In the genomic region with DNA sequence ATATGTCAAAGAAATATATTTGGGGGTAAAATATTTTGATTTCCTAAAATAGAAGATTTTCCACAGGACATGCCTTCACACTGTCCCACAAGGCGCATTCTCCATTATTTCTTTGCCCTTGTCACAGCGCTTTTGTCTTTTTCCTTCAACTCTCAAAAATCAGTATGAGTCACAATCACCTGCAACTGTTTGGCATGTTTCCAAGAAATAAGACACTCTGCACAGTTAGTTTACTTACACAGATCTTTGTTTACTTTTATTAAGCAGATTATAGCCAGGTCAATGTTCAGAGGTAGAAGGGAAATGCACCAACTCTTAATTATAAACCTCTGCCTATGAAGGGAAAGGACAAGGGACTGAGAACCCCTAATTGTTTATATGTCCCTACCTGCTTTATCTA, we compare ENCODE assay signal across 1 cellular context.
TF ChIP-seq lines count a peak whose summit lies in the region.

No MANE protein-coding gene starts in this region.

TF ChIP-seq in HepG2, 621 proteins besides CTCF, POLR2A, EP300 and RAD21 (continued from another document):
- TF ChIP-seq, protein P1, sequence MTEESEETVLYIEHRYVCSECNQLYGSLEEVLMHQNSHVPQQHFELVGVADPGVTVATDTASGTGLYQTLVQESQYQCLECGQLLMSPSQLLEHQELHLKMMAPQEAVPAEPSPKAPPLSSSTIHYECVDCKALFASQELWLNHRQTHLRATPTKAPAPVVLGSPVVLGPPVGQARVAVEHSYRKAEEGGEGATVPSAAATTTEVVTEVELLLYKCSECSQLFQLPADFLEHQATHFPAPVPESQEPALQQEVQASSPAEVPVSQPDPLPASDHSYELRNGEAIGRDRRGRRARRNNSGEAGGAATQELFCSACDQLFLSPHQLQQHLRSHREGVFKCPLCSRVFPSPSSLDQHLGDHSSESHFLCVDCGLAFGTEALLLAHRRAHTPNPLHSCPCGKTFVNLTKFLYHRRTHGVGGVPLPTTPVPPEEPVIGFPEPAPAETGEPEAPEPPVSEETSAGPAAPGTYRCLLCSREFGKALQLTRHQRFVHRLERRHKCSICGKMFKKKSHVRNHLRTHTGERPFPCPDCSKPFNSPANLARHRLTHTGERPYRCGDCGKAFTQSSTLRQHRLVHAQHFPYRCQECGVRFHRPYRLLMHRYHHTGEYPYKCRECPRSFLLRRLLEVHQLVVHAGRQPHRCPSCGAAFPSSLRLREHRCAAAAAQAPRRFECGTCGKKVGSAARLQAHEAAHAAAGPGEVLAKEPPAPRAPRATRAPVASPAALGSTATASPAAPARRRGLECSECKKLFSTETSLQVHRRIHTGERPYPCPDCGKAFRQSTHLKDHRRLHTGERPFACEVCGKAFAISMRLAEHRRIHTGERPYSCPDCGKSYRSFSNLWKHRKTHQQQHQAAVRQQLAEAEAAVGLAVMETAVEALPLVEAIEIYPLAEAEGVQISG (CRISPR knock-in tag; IDR thresholded peaks at IDR 0.05), result no peak
- TF ChIP-seq RAD51 (IDR thresholded peaks at IDR 0.05; ENCODE audit: borderline replicate concordance), result no peak
- TF ChIP-seq ZNF619 (CRISPR knock-in tag; IDR thresholded peaks at IDR 0.05), result no peak
- no peak for TF ChIP-seq NFKBIZ (CRISPR knock-in tag; IDR thresholded peaks at IDR 0.05)
- TF ChIP-seq CENPX (CRISPR knock-in tag; IDR thresholded peaks at IDR 0.05), result no peak
- no peak for TF ChIP-seq ZNF335 (CRISPR knock-in tag; IDR thresholded peaks at IDR 0.05)
- TF ChIP-seq, protein P2, sequence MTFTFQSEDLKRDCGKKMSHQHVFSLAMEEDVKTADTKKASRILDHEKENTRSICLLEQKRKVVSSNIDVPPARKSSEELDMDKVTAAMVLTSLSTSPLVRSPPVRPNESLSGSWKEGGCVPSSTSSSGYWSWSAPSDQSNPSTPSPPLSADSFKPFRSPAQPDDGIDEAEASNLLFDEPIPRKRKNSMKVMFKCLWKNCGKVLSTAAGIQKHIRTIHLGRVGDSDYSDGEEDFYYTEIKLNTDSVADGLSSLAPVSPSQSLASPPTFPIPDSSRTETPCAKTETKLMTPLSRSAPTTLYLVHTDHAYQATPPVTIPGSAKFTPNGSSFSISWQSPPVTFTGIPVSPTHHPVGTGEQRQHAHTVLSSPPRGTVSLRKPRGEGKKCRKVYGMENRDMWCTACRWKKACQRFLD (CRISPR knock-in tag; IDR thresholded peaks at IDR 0.05; ENCODE audit: borderline replicate concordance), result no peak
- TF ChIP-seq, protein P3, sequence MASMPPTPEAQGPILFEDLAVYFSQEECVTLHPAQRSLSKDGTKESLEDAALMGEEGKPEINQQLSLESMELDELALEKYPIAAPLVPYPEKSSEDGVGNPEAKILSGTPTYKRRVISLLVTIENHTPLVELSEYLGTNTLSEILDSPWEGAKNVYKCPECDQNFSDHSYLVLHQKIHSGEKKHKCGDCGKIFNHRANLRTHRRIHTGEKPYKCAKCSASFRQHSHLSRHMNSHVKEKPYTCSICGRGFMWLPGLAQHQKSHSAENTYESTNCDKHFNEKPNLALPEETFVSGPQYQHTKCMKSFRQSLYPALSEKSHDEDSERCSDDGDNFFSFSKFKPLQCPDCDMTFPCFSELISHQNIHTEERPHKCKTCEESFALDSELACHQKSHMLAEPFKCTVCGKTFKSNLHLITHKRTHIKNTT (CRISPR knock-in tag; IDR thresholded peaks at IDR 0.05), result no peak
- TF ChIP-seq RBAK (CRISPR knock-in tag; IDR thresholded peaks at IDR 0.05), result no peak
- peak in 1 of 2 experiments; percentile 14; a peak in 1 of 4 replicates for TF ChIP-seq KLF16 (CRISPR knock-in tag; IDR thresholded peaks at IDR 0.05)
- peak; percentile 76; the same call in 1 of the 2 replicates for TF ChIP-seq DPF2 (CRISPR knock-in tag; IDR thresholded peaks at IDR 0.05; ENCODE audit: borderline replicate concordance, low read depth)
- TF ChIP-seq, protein P4, sequence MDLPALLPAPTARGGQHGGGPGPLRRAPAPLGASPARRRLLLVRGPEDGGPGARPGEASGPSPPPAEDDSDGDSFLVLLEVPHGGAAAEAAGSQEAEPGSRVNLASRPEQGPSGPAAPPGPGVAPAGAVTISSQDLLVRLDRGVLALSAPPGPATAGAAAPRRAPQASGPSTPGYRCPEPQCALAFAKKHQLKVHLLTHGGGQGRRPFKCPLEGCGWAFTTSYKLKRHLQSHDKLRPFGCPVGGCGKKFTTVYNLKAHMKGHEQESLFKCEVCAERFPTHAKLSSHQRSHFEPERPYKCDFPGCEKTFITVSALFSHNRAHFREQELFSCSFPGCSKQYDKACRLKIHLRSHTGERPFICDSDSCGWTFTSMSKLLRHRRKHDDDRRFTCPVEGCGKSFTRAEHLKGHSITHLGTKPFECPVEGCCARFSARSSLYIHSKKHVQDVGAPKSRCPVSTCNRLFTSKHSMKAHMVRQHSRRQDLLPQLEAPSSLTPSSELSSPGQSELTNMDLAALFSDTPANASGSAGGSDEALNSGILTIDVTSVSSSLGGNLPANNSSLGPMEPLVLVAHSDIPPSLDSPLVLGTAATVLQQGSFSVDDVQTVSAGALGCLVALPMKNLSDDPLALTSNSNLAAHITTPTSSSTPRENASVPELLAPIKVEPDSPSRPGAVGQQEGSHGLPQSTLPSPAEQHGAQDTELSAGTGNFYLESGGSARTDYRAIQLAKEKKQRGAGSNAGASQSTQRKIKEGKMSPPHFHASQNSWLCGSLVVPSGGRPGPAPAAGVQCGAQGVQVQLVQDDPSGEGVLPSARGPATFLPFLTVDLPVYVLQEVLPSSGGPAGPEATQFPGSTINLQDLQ (CRISPR knock-in tag; IDR thresholded peaks at IDR 0.05), result no peak
- TF ChIP-seq SOX13 (IDR thresholded peaks at IDR 0.05), result peak; percentile 54; the same call in 1 of the 2 replicates
- peak in 1 of 2 experiments; percentile 92; a peak in 2 of 4 replicates for TF ChIP-seq SOX13 (CRISPR knock-in tag; conservative IDR thresholded peaks at IDR 0.05 in 1 of 2, IDR thresholded peaks at IDR 0.05 in 1 of 2)
- TF ChIP-seq ZNF569 (CRISPR knock-in tag; IDR thresholded peaks at IDR 0.05; ENCODE audit: borderline replicate concordance), result no peak
- 0 out of 2 replicates have a peak, but pooled peaks have one; percentile 23 for TF ChIP-seq MIER3 (CRISPR knock-in tag; IDR thresholded peaks at IDR 0.05; ENCODE audit: borderline replicate concordance)
